17 cellular contexts compared by ENCODE assay signal in genomic region chr3:10432931-10433330, GRCh38.
"Had no signal": no experiment of that assay in that cellular context is flagged by ENCODE, and none has a peak within 500 bp of the region (broad histone marks: within the 10 kb centered on the region; RNA-seq: fewer than 3 reads in every experiment).

No MANE protein-coding gene starts in this region.

- H3K4me3 ChIP-seq: adrenal gland, ascending aorta, breast epithelium, heart right ventricle, mucosa of descending colon, tibial artery had no signal

- H3K36me3 ChIP-seq: adrenal gland, ascending aorta, breast epithelium, heart right ventricle, tibial artery had no signal

- H3K4me1 ChIP-seq: adrenal gland, ascending aorta, breast epithelium, tibial artery had no signal

- ATAC-seq: heart right ventricle; left cardiac atrium; mucosa of descending colon; stimulated activated naive CD8-positive, alpha-beta T cell treated with anti-CD3 and anti-CD28 coated beads, Interleukin-15, Interleukin-2, amounts not matched to agents 100 U/mL and 50 U/mL, for 24 hours; T-cell had no signal

- DNase-seq: activated CD4-positive, alpha-beta T cell treated with anti-CD3 and anti-CD28 coated beads for 1 hour; activated T-cell treated with anti-CD3 and anti-CD28 coated beads, Interleukin-2, amount 50 U/mL, for 1 hour; cortex of kidney; endodermal cell; heart right ventricle; islet precursor cell; left cardiac atrium; mesendoderm; nephron progenitor cell; stimulated activated CD4-positive, alpha-beta T cell treated with anti-CD3 and anti-CD28 coated beads, Interleukin-4, amount 100 ng/mL, for 24 hours; stimulated activated naive CD8-positive, alpha-beta T cell treated with anti-CD3 and anti-CD28 coated beads, Interleukin-15, Interleukin-2, amounts not matched to agents 100 U/mL and 50 U/mL, for 24 hours; T-cell; tibial artery had no signal

- H3K27me3 ChIP-seq: adrenal gland, ascending aorta had no signal

- H3K9me3 ChIP-seq: adrenal gland, ascending aorta, breast epithelium, heart right ventricle, mucosa of descending colon, tibial artery had no signal

- H3K27ac ChIP-seq: adrenal gland, ascending aorta, breast epithelium, heart right ventricle, tibial artery had no signal
